ENCODE assay signal across 8 cellular contexts in genomic region chr11:61792310-61793083, GRCh38. TPM values are rescaled to one million over a fixed set of nuclear protein-coding genes. Genes with fewer than 3 reads are reported as not detected.
DNase-seq lines count a peak whose midpoint lies in the region; TF ChIP-seq lines count a peak whose summit lies in the region.

TSS of gene FEN1 (plus strand) at chr11:61792911. CDS start at chr11:61795362, 2,451 bp downstream.
TSS of gene TMEM258 (minus strand) at chr11:61792599. CDS start at chr11:61792558, 41 bp downstream.

- H3K27ac Mint-ChIP-seq in nephron progenitor cell = peak within 1 kb of the TSS; percentile 100
- peak within 1 kb of the TSS; percentile 100 for H3K27ac Mint-ChIP-seq in stimulated activated naive CD8-positive, alpha-beta T cell treated with anti-CD3 and anti-CD28 coated beads, Interleukin-15, Interleukin-2, amounts not matched to agents 100 ng/mL and 50 ng/mL, for 24 hours

- TF ChIP-seq CTCF in fibroblast of pulmonary artery (IDR thresholded peaks at IDR 0.05; ENCODE audit: low read length, missing control alignments) = no peak
- no peak for TF ChIP-seq CTCF in nephron progenitor cell (IDR thresholded peaks at IDR 0.05)

- peak within 1 kb of the TSS; percentile 96 for H3K4me3 Mint-ChIP-seq in nephron progenitor cell
- peak within 1 kb of the TSS; percentile 92 for H3K4me3 Mint-ChIP-seq in stimulated activated naive CD8-positive, alpha-beta T cell treated with anti-CD3 and anti-CD28 coated beads, Interleukin-15, Interleukin-2, amounts not matched to agents 100 ng/mL and 50 ng/mL, for 24 hours

- H3K9me3 Mint-ChIP-seq in nephron progenitor cell = no peaks in the 10 kb centered on the region
- H3K9me3 Mint-ChIP-seq in stimulated activated naive CD8-positive, alpha-beta T cell treated with anti-CD3 and anti-CD28 coated beads, Interleukin-15, Interleukin-2, amounts not matched to agents 100 ng/mL and 50 ng/mL, for 24 hours = no peaks in the 10 kb centered on the region

- peak within 1 kb of the TSS; percentile 78 for H3K4me3 ChIP-seq in fibroblast of pulmonary artery (replicated peaks; ENCODE audit: low read depth, low read length)

- no peaks in the 10 kb centered on the region for H3K27me3 Mint-ChIP-seq in nephron progenitor cell (ENCODE audit: low read depth, poor library complexity)
- no peaks in the 10 kb centered on the region for H3K27me3 Mint-ChIP-seq in stimulated activated naive CD8-positive, alpha-beta T cell treated with anti-CD3 and anti-CD28 coated beads, Interleukin-15, Interleukin-2, amounts not matched to agents 100 ng/mL and 50 ng/mL, for 24 hours

- TF ChIP-seq POLR2A in Raji (IDR thresholded peaks at IDR 0.05; ENCODE audit: insufficient read depth, low read depth, low read length) = peak; percentile 90

- H3K36me3 Mint-ChIP-seq in nephron progenitor cell (ENCODE audit: low read depth) = peaks cover 45% of the 10 kb centered on the region
- H3K36me3 Mint-ChIP-seq in stimulated activated naive CD8-positive, alpha-beta T cell treated with anti-CD3 and anti-CD28 coated beads, Interleukin-15, Interleukin-2, amounts not matched to agents 100 ng/mL and 50 ng/mL, for 24 hours (ENCODE audit: low read depth) = peaks cover 67% of the 10 kb centered on the region

- DNase-seq in EH (ENCODE audit: low read depth) = peak; percentile 94
- DNase-seq in H4 (ENCODE audit: low spot score) = peak; percentile 92
- DNase-seq in LoVo (ENCODE audit: low spot score) = peak; percentile 92
- DNase-seq in activated T-helper 9 cell treated with anti-CD3 and anti-CD28 coated beads, Interleukin-2, amount 50 U/mL, for 16 hours (ENCODE audit: low read depth) = peak; percentile 79
- peak; percentile 95 for DNase-seq in fibroblast of pulmonary artery (ENCODE audit: low read depth)
- DNase-seq in nephron progenitor cell = peak; percentile 86

- peaks cover 48% of the 10 kb centered on the region for H3K4me1 Mint-ChIP-seq in nephron progenitor cell
- peaks cover 50% of the 10 kb centered on the region for H3K4me1 Mint-ChIP-seq in stimulated activated naive CD8-positive, alpha-beta T cell treated with anti-CD3 and anti-CD28 coated beads, Interleukin-15, Interleukin-2, amounts not matched to agents 100 ng/mL and 50 ng/mL, for 24 hours (ENCODE audit: low read depth)

RNA-seq across cellular contexts. Expression of gene FEN1, which starts in this region (rescaled TPM):
- 104 and 118 TPM in 2 replicates for total RNA-seq in H4 (2014; rRNA removed; shearing (Covaris generic))

RNA-seq across cellular contexts. Expression of gene TMEM258, which starts in this region (rescaled TPM):
- 133 and 142 TPM in 2 replicates for total RNA-seq in H4 (2014; rRNA removed; shearing (Covaris generic))

Comparison
In these comparisons a context has a peak if more than half of its experiments do, and no peak if none do; other contexts are left out.
1. Peak in every context shown above with its lines: DNase-seq and H3K4me3 ChIP-seq.